Comparison of ENCODE assay signal across 1 cellular context in the genomic region with DNA sequence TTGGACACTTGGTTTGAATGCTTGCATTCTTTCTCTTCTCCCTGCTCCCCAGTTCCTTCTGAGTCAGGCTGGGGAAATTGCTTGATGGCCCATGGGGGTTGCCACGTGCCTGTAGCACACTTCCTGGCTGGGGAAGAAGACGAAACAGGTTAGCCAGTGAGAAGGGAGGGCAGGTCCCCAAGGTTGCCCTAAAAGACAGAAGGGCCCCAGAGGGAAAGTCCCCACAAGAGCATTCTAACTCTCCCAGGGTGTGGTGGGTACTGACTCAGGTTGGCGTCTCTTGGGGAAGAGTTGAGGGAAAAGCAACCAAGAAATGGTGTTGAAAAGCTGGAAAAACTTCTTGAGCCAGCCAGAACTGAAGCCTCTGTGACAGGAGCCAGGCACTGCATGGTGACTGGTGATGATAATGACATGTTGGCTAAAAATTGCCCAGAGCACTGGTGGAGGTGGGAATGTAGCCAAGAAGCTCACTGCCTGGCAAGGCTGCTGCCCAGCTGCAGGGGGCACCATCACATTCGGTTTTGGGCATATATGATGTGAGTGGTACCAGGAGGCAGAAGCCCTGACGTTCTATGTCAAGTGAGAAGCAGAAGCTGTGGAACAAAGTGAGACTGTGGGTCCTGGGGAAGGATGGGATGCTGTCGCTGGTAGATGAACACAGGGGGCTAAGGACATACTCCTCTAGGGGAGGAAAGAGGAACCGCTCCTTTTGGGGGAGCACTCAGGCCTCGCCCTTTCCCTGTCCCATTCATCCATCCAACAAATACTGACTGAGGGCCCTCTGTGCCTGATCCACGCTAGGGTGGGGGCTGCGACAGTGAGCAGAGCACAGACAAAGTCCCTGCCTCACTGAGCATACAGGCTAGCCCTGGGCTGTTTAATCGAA.
TF ChIP-seq lines count a peak whose summit lies in the region.

No MANE protein-coding gene starts in this region.

TF ChIP-seq in IMR-90, 13 proteins besides CTCF, POLR2A, EP300 and RAD21:
- TF ChIP-seq RCOR1 (IDR thresholded peaks at IDR 0.05; ENCODE audit: insufficient replicate concordance, low read length), result no peak
- no peak for TF ChIP-seq RFX5 (IDR thresholded peaks at IDR 0.05; ENCODE audit: low read depth, low read length)
- no peak for TF ChIP-seq MAFK (IDR thresholded peaks at IDR 0.05; ENCODE audit: low read depth, low read length)
- TF ChIP-seq NFE2L2 (IDR thresholded peaks at IDR 0.05; ENCODE audit: low read depth, low read length), result no peak
- no peak for TF ChIP-seq CHD1 (IDR thresholded peaks at IDR 0.05; ENCODE audit: low read depth, low read length)
- no peak for TF ChIP-seq FOS (IDR thresholded peaks at IDR 0.05; ENCODE audit: low read depth, low read length)
- no peak for TF ChIP-seq MAZ (IDR thresholded peaks at IDR 0.05; ENCODE audit: borderline replicate concordance, low read depth, low read length)
- TF ChIP-seq BHLHE40 (IDR thresholded peaks at IDR 0.05; ENCODE audit: low read depth, low read length), result no peak
- TF ChIP-seq, protein P1, sequence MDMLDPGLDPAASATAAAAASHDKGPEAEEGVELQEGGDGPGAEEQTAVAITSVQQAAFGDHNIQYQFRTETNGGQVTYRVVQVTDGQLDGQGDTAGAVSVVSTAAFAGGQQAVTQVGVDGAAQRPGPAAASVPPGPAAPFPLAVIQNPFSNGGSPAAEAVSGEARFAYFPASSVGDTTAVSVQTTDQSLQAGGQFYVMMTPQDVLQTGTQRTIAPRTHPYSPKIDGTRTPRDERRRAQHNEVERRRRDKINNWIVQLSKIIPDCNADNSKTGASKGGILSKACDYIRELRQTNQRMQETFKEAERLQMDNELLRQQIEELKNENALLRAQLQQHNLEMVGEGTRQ (IDR thresholded peaks at IDR 0.05; ENCODE audit: low read depth, low read length), result no peak
- TF ChIP-seq MXI1 (IDR thresholded peaks at IDR 0.05; ENCODE audit: borderline replicate concordance, low read depth, low read length), result no peak
- no peak for TF ChIP-seq SMC3 (IDR thresholded peaks at IDR 0.05; ENCODE audit: low read depth, low read length)
- TF ChIP-seq, protein P2, sequence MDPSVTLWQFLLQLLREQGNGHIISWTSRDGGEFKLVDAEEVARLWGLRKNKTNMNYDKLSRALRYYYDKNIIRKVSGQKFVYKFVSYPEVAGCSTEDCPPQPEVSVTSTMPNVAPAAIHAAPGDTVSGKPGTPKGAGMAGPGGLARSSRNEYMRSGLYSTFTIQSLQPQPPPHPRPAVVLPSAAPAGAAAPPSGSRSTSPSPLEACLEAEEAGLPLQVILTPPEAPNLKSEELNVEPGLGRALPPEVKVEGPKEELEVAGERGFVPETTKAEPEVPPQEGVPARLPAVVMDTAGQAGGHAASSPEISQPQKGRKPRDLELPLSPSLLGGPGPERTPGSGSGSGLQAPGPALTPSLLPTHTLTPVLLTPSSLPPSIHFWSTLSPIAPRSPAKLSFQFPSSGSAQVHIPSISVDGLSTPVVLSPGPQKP (IDR thresholded peaks at IDR 0.05; ENCODE audit: borderline replicate concordance, low read depth, low read length), result no peak
TF ChIP-seq in IMR-90: peak in this region for 0.
